ENCODE assay signal across 1 cellular context in the genomic region with DNA sequence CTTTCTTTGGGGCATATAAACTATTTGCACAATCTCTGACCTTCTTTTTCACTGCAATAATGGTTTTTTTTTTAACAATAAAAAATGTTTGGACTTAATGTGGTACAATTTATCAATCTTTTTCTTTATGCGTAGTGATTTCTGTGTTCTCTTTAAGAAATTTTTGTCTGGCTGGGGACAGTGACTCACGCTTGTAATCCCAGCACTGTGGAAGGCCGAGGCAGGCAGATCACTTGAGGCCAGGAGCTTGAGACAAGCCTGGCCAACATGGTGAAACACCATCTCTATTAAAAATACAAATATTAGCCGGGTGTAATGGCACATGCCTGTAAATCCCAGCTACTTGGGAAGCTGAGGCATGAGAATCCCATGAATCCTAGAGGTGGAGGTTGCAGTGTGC.
TF ChIP-seq lines count a peak whose summit lies in the region.

No MANE protein-coding gene starts in this region.

TF ChIP-seq in SK-N-SH, 30 proteins besides CTCF, POLR2A, EP300 and RAD21 (continued from another document):
- TF ChIP-seq, protein P1, sequence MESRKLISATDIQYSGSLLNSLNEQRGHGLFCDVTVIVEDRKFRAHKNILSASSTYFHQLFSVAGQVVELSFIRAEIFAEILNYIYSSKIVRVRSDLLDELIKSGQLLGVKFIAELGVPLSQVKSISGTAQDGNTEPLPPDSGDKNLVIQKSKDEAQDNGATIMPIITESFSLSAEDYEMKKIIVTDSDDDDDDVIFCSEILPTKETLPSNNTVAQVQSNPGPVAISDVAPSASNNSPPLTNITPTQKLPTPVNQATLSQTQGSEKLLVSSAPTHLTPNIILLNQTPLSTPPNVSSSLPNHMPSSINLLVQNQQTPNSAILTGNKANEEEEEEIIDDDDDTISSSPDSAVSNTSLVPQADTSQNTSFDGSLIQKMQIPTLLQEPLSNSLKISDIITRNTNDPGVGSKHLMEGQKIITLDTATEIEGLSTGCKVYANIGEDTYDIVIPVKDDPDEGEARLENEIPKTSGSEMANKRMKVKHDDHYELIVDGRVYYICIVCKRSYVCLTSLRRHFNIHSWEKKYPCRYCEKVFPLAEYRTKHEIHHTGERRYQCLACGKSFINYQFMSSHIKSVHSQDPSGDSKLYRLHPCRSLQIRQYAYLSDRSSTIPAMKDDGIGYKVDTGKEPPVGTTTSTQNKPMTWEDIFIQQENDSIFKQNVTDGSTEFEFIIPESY (IDR thresholded peaks at IDR 0.05; ENCODE audit: borderline replicate concordance, low read depth) = no peak
- TF ChIP-seq TAF1 (IDR thresholded peaks at IDR 0.05; ENCODE audit: borderline replicate concordance, low read depth, low read length) (no peak), NFIC (IDR thresholded peaks at IDR 0.05; ENCODE audit: borderline replicate concordance) (no peak), FOSL2 (IDR thresholded peaks at IDR 0.05; ENCODE audit: borderline replicate concordance, low read depth) (no peak), RFX5 (IDR thresholded peaks at IDR 0.05; ENCODE audit: low read length) (no peak), SIN3A (IDR thresholded peaks at IDR 0.05; ENCODE audit: borderline replicate concordance, low read depth, low read length) (no peak)
- TF ChIP-seq, protein P2, sequence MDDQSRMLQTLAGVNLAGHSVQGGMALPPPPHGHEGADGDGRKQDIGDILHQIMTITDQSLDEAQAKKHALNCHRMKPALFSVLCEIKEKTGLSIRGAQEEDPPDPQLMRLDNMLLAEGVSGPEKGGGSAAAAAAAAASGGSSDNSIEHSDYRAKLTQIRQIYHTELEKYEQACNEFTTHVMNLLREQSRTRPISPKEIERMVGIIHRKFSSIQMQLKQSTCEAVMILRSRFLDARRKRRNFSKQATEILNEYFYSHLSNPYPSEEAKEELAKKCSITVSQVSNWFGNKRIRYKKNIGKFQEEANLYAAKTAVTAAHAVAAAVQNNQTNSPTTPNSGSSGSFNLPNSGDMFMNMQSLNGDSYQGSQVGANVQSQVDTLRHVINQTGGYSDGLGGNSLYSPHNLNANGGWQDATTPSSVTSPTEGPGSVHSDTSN (IDR thresholded peaks at IDR 0.05) = no peak
